In genomic region chr5:105587963-105588662, GRCh38 we compare ENCODE assay signal across 16 cellular contexts.
DNase-seq lines count a peak whose midpoint lies in the region; ATAC-seq, FAIRE-seq and TF ChIP-seq lines count a peak whose summit lies in the region.
"Had no signal": no experiment of that assay in that cellular context is flagged by ENCODE, and none has a peak within 500 bp of the region (broad histone marks: within the 10 kb centered on the region; RNA-seq: fewer than 3 reads in every experiment).

No MANE protein-coding gene starts in this region.

- H3K4me1 ChIP-seq in PC-3 (ENCODE audit: insufficient read depth, low read length) (peaks cover 9% of the 10 kb centered on the region; the same call in 1 of the 2 replicates), H1 (replicated peaks in 1 of 4; ENCODE audit: control insufficient read depth in 3 of 4, insufficient read depth in 4 of 4, low read length in 3 of 4) (no peaks in the 10 kb centered on the region)
- H3K4me1 ChIP-seq: BLaER1 treated with 17β-estradiol and CSF1 and Interleukin-3, amounts not matched to agents 10 nM and 100 nM; parathyroid adenoma had no signal

- FAIRE-seq in H1 (lab: Jason Lieb, UNC): no peak

- TF ChIP-seq CTCF in PC-3 (conservative IDR thresholded peaks at IDR 0.05; ENCODE audit: low read depth, low read length): no peak
- TF ChIP-seq CTCF in H1 (IDR thresholded peaks at IDR 0.05; ENCODE audit: control extremely low read depth in 1 of 3, insufficient read depth in 1 of 3, low read depth in 1 of 3, low read length in 3 of 3): no peak

- H2BK20ac ChIP-seq in H1 (ENCODE audit: low read length): no peak overlapping the region

- H4K91ac ChIP-seq in H1 (replicated peaks; ENCODE audit: insufficient read length, low read length): no peak overlapping the region

- H3K56ac ChIP-seq in H1 (replicated peaks; ENCODE audit: insufficient read length, low read depth, low read length): no peak overlapping the region

- no peak overlapping the region for H3K9ac ChIP-seq in PC-3 (ENCODE audit: low read length)
- no peak overlapping the region for H3K9ac ChIP-seq in H1 (replicated peaks in 1 of 4; ENCODE audit: extremely low read depth in 1 of 4, low read depth in 3 of 4, low read length in 3 of 4)
- H3K9ac ChIP-seq: BLaER1 treated with 17β-estradiol and CSF1 and Interleukin-3, amounts not matched to agents 10 nM and 100 nM; parathyroid adenoma had no signal

- no peak overlapping the region for H2AK5ac ChIP-seq in H1 (ENCODE audit: low read depth, low read length)

- H3K27ac ChIP-seq in PC-3 (ENCODE audit: low read length) (no peak overlapping the region), H1 (ENCODE audit: low read depth, low read length) (no peak overlapping the region)
- H3K27ac ChIP-seq: BLaER1 treated with 17β-estradiol and CSF1 and Interleukin-3, amounts not matched to agents 10 nM and 100 nM; parathyroid adenoma had no signal

- CTCF ChIA-PET in PC-3 (lab: Charles Lee): no interaction called here
- CTCF ChIA-PET in H1 (lab: Charles Lee; ENCODE audit: partially characterized antibody): no interaction called here

- H4K20me1 ChIP-seq in PC-3 (ENCODE audit: low read length) (no peaks in the 10 kb centered on the region), H1 (replicated peaks in 1 of 2; ENCODE audit: control insufficient read depth in 1 of 2, insufficient read depth in 2 of 2, low read length in 2 of 2) (no peaks in the 10 kb centered on the region)
- H4K20me1 ChIP-seq: BLaER1 treated with 17β-estradiol and CSF1 and Interleukin-3, amounts not matched to agents 10 nM and 100 nM had no signal

- no peak for TF ChIP-seq RAD21 in H1 (IDR thresholded peaks at IDR 0.05 in 1 of 2, conservative IDR thresholded peaks at IDR 0.05 in 1 of 2; ENCODE audit: low read depth in 2 of 2, low read length in 2 of 2)

- POLR2A ChIA-PET in PC-3 (lab: Charles Lee; ENCODE audit: unreplicated experiment) (no interaction called here), H1 (lab: Charles Lee; ENCODE audit: partially characterized antibody) (no interaction called here)

- no peaks in the 10 kb centered on the region for H3K79me1 ChIP-seq in H1 (ENCODE audit: low read depth, low read length)

- H3F3A ChIP-seq in PC-3 (ENCODE audit: low read length, unreplicated experiment): no peaks in the 10 kb centered on the region

- H3K23ac ChIP-seq in H1 (ENCODE audit: insufficient read length): no peak overlapping the region

- H2BK15ac ChIP-seq in H1 (ENCODE audit: low read length): no peak overlapping the region

- no peak overlapping the region for H2BK12ac ChIP-seq in H1 (ENCODE audit: low read depth, low read length)

- H4K8ac ChIP-seq in H1 (ENCODE audit: extremely low read depth, insufficient read depth, low read length): no peak overlapping the region

- H2BK120ac ChIP-seq in H1 (replicated peaks; ENCODE audit: low read depth, low read length): no peak overlapping the region

- no peak overlapping the region for H3K18ac ChIP-seq in H1 (ENCODE audit: extremely low read depth, low read length)

- H3K4me3 ChIP-seq in PC-3 (ENCODE audit: low read length) (peak overlapping the region; percentile 29; the same call in 1 of the 2 replicates), H1 (ENCODE audit: extremely low read depth in 1 of 4, insufficient read depth in 2 of 4, low read depth in 3 of 4, low read length in 4 of 4) (no peak overlapping the region)
- H3K4me3 ChIP-seq: BLaER1 treated with 17β-estradiol and CSF1 and Interleukin-3, amounts not matched to agents 10 nM and 100 nM had no signal

- intact Hi-C loops in PC-3 (cut with micrococcal nuclease): no loop called here

- no peak overlapping the region for H3K14ac ChIP-seq in H1 (ENCODE audit: insufficient read length)

- no peaks in the 10 kb centered on the region for H3K9me2 ChIP-seq in PC-3 (replicated peaks; ENCODE audit: low read length)

- H3K79me2 ChIP-seq in PC-3 (ENCODE audit: low read length) (no peaks in the 10 kb centered on the region), H1 (ENCODE audit: control insufficient read depth in 1 of 2, insufficient read depth in 2 of 2, low read length in 2 of 2) (no peaks in the 10 kb centered on the region)
- H3K79me2 ChIP-seq: parathyroid adenoma had no signal

- no peak overlapping the region for H3K4ac ChIP-seq in H1 (replicated peaks; ENCODE audit: insufficient read length, low read depth, low read length)

- TF ChIP-seq EP300 in H1 (IDR thresholded peaks at IDR 0.05; ENCODE audit: borderline replicate concordance in 1 of 2, low read depth in 2 of 2, low read length in 2 of 2): no peak

- no peak overlapping the region for H2BK5ac ChIP-seq in H1 (ENCODE audit: low read depth, low read length)

- H3K4me2 ChIP-seq in PC-3 (ENCODE audit: low read length) (peak overlapping the region; percentile 49), H1 (ENCODE audit: insufficient read depth in 1 of 2, low read depth in 2 of 2, low read length in 2 of 2) (no peak overlapping the region)
- H3K4me2 ChIP-seq: BLaER1 treated with 17β-estradiol and CSF1 and Interleukin-3, amounts not matched to agents 10 nM and 100 nM had no signal

- DNase-seq in D341Med (ENCODE audit: low spot score) (peak; percentile 29), PC-3 (peak; percentile 50), H1 (ENCODE audit: low read depth in 1 of 2, low spot score in 2 of 2) (no peak), UCSD-AML1 (lab: John Stamatoyannopoulos, UW; ENCODE audit: unreplicated experiment) (no peak)
- DNase-seq in stimulated activated CD4-positive, alpha-beta T cell treated with anti-CD3 and anti-CD28 coated beads, Interleukin-4, amount 100 ng/mL, for 24 hours: no peak
- DNase-seq: activated CD4-positive, CD25-positive, alpha-beta regulatory T cell; activated gamma-delta T cell treated with Interleukin-2 at 50 U/mL for 16 hours; MV-4-11; NCI-H2171; stimulated activated naive CD4-positive, alpha-beta T cell treated with Interleukin-2 at 50 U/mL for 16 hours had no signal

- WGBS in H1 (ENCODE audit: extremely low coverage in 1 of 2, insufficient coverage in 1 of 2, insufficient read length in 1 of 2, insufficient replicate concordance in 2 of 2, low coverage in 1 of 2, low lambda C conversion rate in 2 of 2, missing lambda C conversion rate in 1 of 2), 2 experiments: 89% methylated on average over 6 of the region's 6 CpGs; no CpG with 5 or more reads in 1 of the 2 experiments

- peak; percentile 93 for ATAC-seq in HG03139 (IDR thresholded peaks at IDR 0.05; ENCODE audit: unreplicated experiment)
- ATAC-seq in PC-3: peak; percentile 64
- ATAC-seq in HG02852 (IDR thresholded peaks at IDR 0.05; ENCODE audit: unreplicated experiment): no peak
- ATAC-seq in GM21447 (IDR thresholded peaks at IDR 0.05; ENCODE audit: unreplicated experiment): no peak
- ATAC-seq: left lobe of liver had no signal

- H2AFZ ChIP-seq in PC-3 (ENCODE audit: low read length) (peak overlapping the region; percentile 76), H1 (ENCODE audit: low read length) (peak overlapping the region; percentile 99)
- H2AFZ ChIP-seq: parathyroid adenoma had no signal

- H3K27me3 ChIP-seq in PC-3 (ENCODE audit: low read length): no peaks in the 10 kb centered on the region
- H3K27me3 ChIP-seq in H1 (replicated peaks in 1 of 4; ENCODE audit: control insufficient read depth in 3 of 4, extremely low read depth in 1 of 4, insufficient read depth in 3 of 4, low read length in 3 of 4): no peaks in the 10 kb centered on the region
- H3K27me3 ChIP-seq: BLaER1 treated with 17β-estradiol and CSF1 and Interleukin-3, amounts not matched to agents 10 nM and 100 nM had no signal

- H3K9me3 ChIP-seq in PC-3 (ENCODE audit: low read length): no peaks in the 10 kb centered on the region
- no peaks in the 10 kb centered on the region for H3K9me3 ChIP-seq in H1 (ENCODE audit: insufficient read depth in 2 of 2, low read depth in 1 of 2, low read length in 1 of 2)
- H3K9me3 ChIP-seq: BLaER1 treated with 17β-estradiol and CSF1 and Interleukin-3, amounts not matched to agents 10 nM and 100 nM had no signal

- H3K36me3 ChIP-seq in PC-3 (ENCODE audit: low read depth, low read length) (no peaks in the 10 kb centered on the region), H1 (ENCODE audit: control insufficient read depth in 2 of 4, insufficient read depth in 4 of 4, low read length in 3 of 4) (no peaks in the 10 kb centered on the region)
- H3K36me3 ChIP-seq: BLaER1 treated with 17β-estradiol and CSF1 and Interleukin-3, amounts not matched to agents 10 nM and 100 nM had no signal

- BruUV-seq in PC-3 (replicated peaks; lab: Mats Ljungman, UMichigan): no TSS peak

- no peaks in the 10 kb centered on the region for H3K23me2 ChIP-seq in H1 (ENCODE audit: low read depth, low read length)

- no peak for TF ChIP-seq POLR2A in H1 (IDR thresholded peaks at IDR 0.05; ENCODE audit: control extremely low read depth in 1 of 2, low read depth in 2 of 2, low read length in 2 of 2)

- H4K5ac ChIP-seq in H1 (ENCODE audit: insufficient read length, low read depth, low read length): no peak overlapping the region

TF ChIP-seq in H1, 55 proteins besides CTCF, POLR2A, EP300 and RAD21:
- TF ChIP-seq SP1 (IDR thresholded peaks at IDR 0.05; ENCODE audit: low read depth, low read length) (no peak), SAP30 (IDR thresholded peaks at IDR 0.05; ENCODE audit: insufficient read depth, insufficient replicate concordance, low read length) (no peak), BACH1 (IDR thresholded peaks at IDR 0.05; ENCODE audit: low read length) (peak; percentile 20; the same call in 1 of the 2 replicates)
TF ChIP-seq in H1: peak in this region for 1.

Comparison
In these comparisons a context has a peak if more than half of its experiments do, and no peak if none do; other contexts are left out.
1. DNase-seq: peak in D341Med (single experiment) and PC-3 (single experiment); none in H1 (0 of 2), stimulated activated CD4-positive, alpha-beta T cell treated with anti-CD3 and anti-CD28 coated beads, Interleukin-4, amount 100 ng/mL, for 24 hours (single experiment) and UCSD-AML1 (single experiment).
2. ATAC-seq: peak in HG03139 (single experiment) and PC-3 (single experiment); none in HG02852 (single experiment) and GM21447 (single experiment).